Comparison of ENCODE assay signal across 7 cellular contexts in genomic region chr19:9828551-9829063, GRCh38. TPM values are rescaled to one million over a fixed set of nuclear protein-coding genes. Genes with fewer than 3 reads are reported as not detected.
DNase-seq lines count a peak whose midpoint lies in the region; TF ChIP-seq lines count a peak whose summit lies in the region.

No MANE protein-coding gene starts in this region.

- H4K20me1 ChIP-seq in hepatocyte (ENCODE audit: insufficient read depth, poor library complexity, severe bottlenecking), result peaks cover 13% of the 10 kb centered on the region

- WGBS in hepatocyte (ENCODE audit: low lambda C conversion rate, missing lambda C conversion rate), result 43% methylated on average over 13 of the region's 13 CpGs
- WGBS in spleen, 5 donors, result 35 to 42% (median 41%) methylated on average over 13 of the region's 13 CpGs

- H3K4me3 ChIP-seq in HL-60 (replicated peaks; ENCODE audit: insufficient read depth, low read length) (peak overlapping the region; percentile 100), WERI-Rb-1 (ENCODE audit: low read depth, low read length) (peak overlapping the region; percentile 86), hepatocyte (peak overlapping the region; percentile 67), spleen (peak overlapping the region; percentile 81 to 98 (median 88))

- H3K9me2 ChIP-seq in hepatocyte (replicated peaks; ENCODE audit: insufficient read depth), result no peaks in the 10 kb centered on the region

- H2AFZ ChIP-seq in hepatocyte, result no peak overlapping the region

- peaks cover 65% of the 10 kb centered on the region for H3K79me2 ChIP-seq in hepatocyte

- peaks cover 13% of the 10 kb centered on the region for H3K4me1 ChIP-seq in hepatocyte (ENCODE audit: insufficient read depth)
- peaks cover 20 to 41% (median 32%) of the 10 kb centered on the region in 6 donors for H3K4me1 ChIP-seq in spleen

- no peaks in the 10 kb centered on the region for H3K27me3 ChIP-seq in HL-60 (ENCODE audit: insufficient read depth, poor library complexity, severe bottlenecking)
- no peaks in the 10 kb centered on the region for H3K27me3 ChIP-seq in WERI-Rb-1 (ENCODE audit: insufficient read depth, low read depth, severe bottlenecking)
- no peaks in the 10 kb centered on the region for H3K27me3 ChIP-seq in hepatocyte
- H3K27me3 ChIP-seq in spleen (replicated peaks in 1 of 7), result no peaks in the 10 kb centered on the region

- no peak for TF ChIP-seq POLR2A in spleen (IDR thresholded peaks at IDR 0.05)

- TF ChIP-seq CTCF in HL-60 (IDR thresholded peaks at IDR 0.05; ENCODE audit: insufficient read depth, low read length) (no peak), WERI-Rb-1 (IDR thresholded peaks at IDR 0.05; ENCODE audit: low read depth, low read length) (no peak), hepatocyte (IDR thresholded peaks at IDR 0.05; ENCODE audit: poor library complexity) (no peak), spleen (IDR thresholded peaks at IDR 0.05 in 8 of 11, conservative IDR thresholded peaks at IDR 0.05 in 3 of 11) (no peak)

- H3K36me3 ChIP-seq in WERI-Rb-1, result peaks cover 26% of the 10 kb centered on the region
- H3K36me3 ChIP-seq in hepatocyte (replicated peaks; ENCODE audit: insufficient read depth, low read depth), result no peaks in the 10 kb centered on the region
- peaks cover 0 to 45% (median 18%) of the 10 kb centered on the region in 6 donors for H3K36me3 ChIP-seq in spleen

- intact Hi-C loops in spleen (cut with DNase I; ENCODE audit: low total_unique reads), result no loop called here

- H3K9me3 ChIP-seq in WERI-Rb-1 (ENCODE audit: severe bottlenecking) (no peaks in the 10 kb centered on the region), hepatocyte (ENCODE audit: low read depth) (no peaks in the 10 kb centered on the region), spleen (no peaks in the 10 kb centered on the region)

- peak in 1 of 2 experiments; percentile 13 for DNase-seq in HL-60 (ENCODE audit: low read depth in 1 of 2, low spot score in 1 of 2)
- no peak for DNase-seq in WERI-Rb-1
- DNase-seq in hepatocyte (ENCODE audit: low spot score), result no peak
- DNase-seq in spleen, result no peak
- no peak for DNase-seq in HuH-7 (ENCODE audit: low spot score)
- DNase-seq in hypothalamus (lab: John Stamatoyannopoulos, UW), result no peak
- no peak for DNase-seq in NCI-H128 (lab: John Stamatoyannopoulos, UW; ENCODE audit: unreplicated experiment)

- H3K27ac ChIP-seq in HL-60 (replicated peaks) (peak overlapping the region; percentile 79), WERI-Rb-1 (no peak overlapping the region), hepatocyte (no peak overlapping the region), spleen (peak overlapping the region in 4 of 8 donors; percentile 87 to 90 (median 88))

- H3K4me2 ChIP-seq in hepatocyte, result peak overlapping the region; percentile 96

RNA-seq across cellular contexts. Expression of gene UBL5, which starts 0.9 kb away (rescaled TPM):
- 528 and 581 TPM in 2 replicates for total RNA-seq in hepatocyte
- 613 and 628 TPM in 2 replicates for polyA plus RNA-seq in hepatocyte
- total RNA-seq in spleen, result 100 to 1,000 TPM; 180 to 286 (median 224) TPM
- 100 to 1,000 TPM; 615 to 778 (median 743) TPM for polyA plus RNA-seq in spleen

RNA-seq across cellular contexts. Expression of gene PIN1, which starts 6.5 kb away (rescaled TPM):
- total RNA-seq in hepatocyte (62.1 and 79.0 TPM in 2 replicates), spleen (10 to 100 TPM; 37.7 to 53.2 (median 46.8) TPM)
- polyA plus RNA-seq in hepatocyte (123 and 136 TPM in 2 replicates), spleen (10 to 100 TPM; 60.8 to 86.1 (median 77.7) TPM)

RNA-seq across cellular contexts. Expression of gene FBXL12, which starts 9.7 kb away (rescaled TPM):
- total RNA-seq in hepatocyte (28.1 and 33.1 TPM in 2 replicates), spleen (10 to 100 TPM; 19.8 to 31.9 (median 22.9) TPM)
- polyA plus RNA-seq in hepatocyte (42.3 and 44.4 TPM in 2 replicates), spleen (10 to 100 TPM; 14.5 to 18.1 (median 16.0) TPM)
